Comparison of ENCODE assay signal across 33 cellular contexts in the genomic region with DNA sequence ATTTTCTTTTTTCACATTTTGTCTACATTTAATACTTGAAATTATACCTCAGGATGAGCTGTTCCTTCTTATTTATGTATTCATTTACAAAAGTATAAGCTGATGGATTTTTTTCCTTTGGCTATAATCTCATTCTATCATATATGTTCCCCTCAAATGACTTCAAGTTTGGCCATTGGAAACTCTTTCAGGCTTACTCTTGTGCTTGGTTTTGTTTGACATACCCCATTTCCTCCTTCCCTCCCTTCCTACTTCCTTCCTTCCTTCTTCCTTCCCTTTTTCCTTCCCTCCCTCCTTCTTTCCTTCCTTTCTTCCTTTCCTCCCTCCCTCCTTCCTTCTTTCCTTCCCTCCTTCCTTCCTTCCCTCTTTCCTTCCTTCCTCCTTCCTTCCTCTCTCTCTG.
"Had no signal": no experiment of that assay in that cellular context is flagged by ENCODE, and none has a peak within 500 bp of the region (broad histone marks: within the 10 kb centered on the region; RNA-seq: fewer than 3 reads in every experiment).

No MANE protein-coding gene starts in this region.

- H3K27me3 ChIP-seq: adrenal gland, ascending aorta, body of pancreas, brain microvascular endothelial cell, breast epithelium, cardiac muscle cell had no signal

- H3K27ac ChIP-seq: adrenal gland, ascending aorta, body of pancreas, brain microvascular endothelial cell, breast epithelium, cardiac muscle cell had no signal

- H3K36me3 ChIP-seq: adrenal gland, ascending aorta, brain microvascular endothelial cell, breast epithelium, cardiac muscle cell had no signal

- H3K4me3 ChIP-seq: adrenal gland, ascending aorta, body of pancreas, breast epithelium, cardiac muscle cell had no signal

- DNase-seq: activated effector memory CD4-positive, alpha-beta T cell treated with anti-CD3 and anti-CD28 coated beads, Interleukin-2, amount 50 U/mL, for 16 hours; activated effector memory CD4-positive, alpha-beta T cell treated with Interleukin-2 at 50 U/mL for 16 hours; activated gamma-delta T cell; activated gamma-delta T cell treated with Interleukin-2 at 50 U/mL for 16 hours; activated naive CD4-positive, alpha-beta T cell; activated naive CD4-positive, alpha-beta T cell treated with anti-CD3 and anti-CD28 coated beads for 36 hours; activated naive CD4-positive, alpha-beta T cell treated with anti-CD3 and anti-CD28 coated beads, Interleukin-2, amount 10 ng/mL, durations not matched to agents 7 days and 5 days; activated naive CD4-positive, alpha-beta T cell treated with anti-CD3 and anti-CD28 coated beads, Interleukin-2, amount 50 U/mL, for 16 hours; activated naive CD4-positive, alpha-beta T cell treated with Interleukin-2 at 50 U/mL for 16 hours; activated naive CD8-positive, alpha-beta T cell treated with anti-CD3 and anti-CD28 coated beads for 36 hours; activated naive CD8-positive, alpha-beta T cell treated with anti-CD3 and anti-CD28 coated beads, Interleukin-2, amount 10 ng/mL, durations not matched to agents 7 days and 5 days; activated naive CD8-positive, alpha-beta T cell treated with anti-CD3 and anti-CD28 coated beads, Interleukin-2, amount 50 U/mL, for 24 hours; activated T-cell treated with anti-CD3 and anti-CD28 coated beads, Interleukin-2, amount 50 U/mL, for 24 hours; activated T-cell treated with anti-CD3 and anti-CD28 coated beads, Interleukin-2, amount 50 U/mL, for 4 hours; activated T-cell treated with anti-CD3 and anti-CD28 coated beads, Interleukin-2, amount 50 U/mL, for 48 hours; activated T-cell treated with anti-CD3 and anti-CD28 coated beads, Interleukin-2, amount 50 U/mL, for 72 hours; adrenal gland; amniotic stem cell; amygdala; anterior cingulate cortex; aorta; body of pancreas; brain microvascular endothelial cell; caudate nucleus; central memory CD4-positive, alpha-beta T cell; cerebellar nuclear complex had no signal

- H3K4me1 ChIP-seq: adrenal gland, ascending aorta, body of pancreas, breast epithelium had no signal

- H3K9me3 ChIP-seq: adrenal gland, body of pancreas had no signal

- FAIRE-seq: astrocyte, bronchial epithelial cell had no signal

- ATAC-seq: activated naive CD4-positive, alpha-beta T cell treated with anti-CD3 and anti-CD28 coated beads, Interleukin-2, amount 50 U/mL, for 72 hours; activated naive CD8-positive, alpha-beta T cell treated with anti-CD3 and anti-CD28 coated beads, Interleukin-2, amount 50 U/mL, for 24 hours; activated T-cell treated with anti-CD3 and anti-CD28 coated beads, Interleukin-2, amount 50 U/mL, for 4 hours; activated T-cell treated with anti-CD3 and anti-CD28 coated beads, Interleukin-2, amount 50 U/mL, for 72 hours; activated T-helper 17 cell treated with anti-CD3 and anti-CD28 coated beads, Interleukin-2, amount 50 U/mL, for 72 hours; body of pancreas had no signal
